ENCODE assay signal across 1 cellular context in the genomic region with DNA sequence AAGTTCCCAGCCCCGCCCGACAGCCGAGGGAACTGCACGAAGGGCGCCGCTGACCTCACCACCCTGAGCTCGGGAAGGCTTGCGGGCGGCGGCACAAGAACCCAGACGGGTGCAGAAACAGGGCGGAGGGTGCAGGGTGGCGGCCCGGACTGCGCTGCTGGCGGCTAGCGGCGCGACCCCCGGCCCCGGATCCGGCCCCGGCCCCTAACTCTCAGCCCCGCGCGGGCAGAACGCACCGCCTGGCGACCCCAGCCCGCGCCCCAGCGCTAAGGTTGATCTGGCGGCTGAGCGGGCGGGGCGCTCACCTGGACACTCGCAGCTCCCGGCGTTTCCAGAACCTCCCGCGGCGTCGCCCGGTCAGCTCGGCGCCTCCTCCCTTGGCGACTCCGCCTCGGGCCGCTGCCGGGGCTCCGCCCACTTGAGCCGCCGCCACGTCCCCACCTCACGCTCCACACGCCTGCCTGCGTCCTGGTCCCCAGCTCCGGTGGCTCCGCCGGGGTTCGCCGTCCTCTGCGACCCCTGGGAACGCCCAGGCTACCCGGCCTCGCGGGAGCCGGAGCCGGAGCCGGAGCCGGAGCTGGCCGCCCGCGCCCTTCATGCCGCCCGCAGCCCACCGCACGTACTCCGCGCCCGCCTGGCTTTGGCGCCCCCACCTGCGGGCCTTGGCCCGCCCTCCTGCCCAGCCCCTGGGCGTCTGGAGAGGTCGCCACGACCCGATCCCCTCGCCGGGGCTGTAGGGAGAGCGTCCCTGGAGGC.
A peak's percentile ranks its signal among the peaks of the same experiment; 100 is the strongest.
TF ChIP-seq lines count a peak whose summit lies in the region.

A gene (minus strand): TSS at position 369 of the 756 bp plus-strand sequence. CDS start 9,227 bp downstream, outside the sequence.

TF ChIP-seq in K562, 482 proteins besides CTCF, POLR2A, EP300 and RAD21 (continued from another document):
- TF ChIP-seq MCM5 (IDR thresholded peaks at IDR 0.05; ENCODE audit: low read depth): no peak
- TF ChIP-seq, protein P1, sequence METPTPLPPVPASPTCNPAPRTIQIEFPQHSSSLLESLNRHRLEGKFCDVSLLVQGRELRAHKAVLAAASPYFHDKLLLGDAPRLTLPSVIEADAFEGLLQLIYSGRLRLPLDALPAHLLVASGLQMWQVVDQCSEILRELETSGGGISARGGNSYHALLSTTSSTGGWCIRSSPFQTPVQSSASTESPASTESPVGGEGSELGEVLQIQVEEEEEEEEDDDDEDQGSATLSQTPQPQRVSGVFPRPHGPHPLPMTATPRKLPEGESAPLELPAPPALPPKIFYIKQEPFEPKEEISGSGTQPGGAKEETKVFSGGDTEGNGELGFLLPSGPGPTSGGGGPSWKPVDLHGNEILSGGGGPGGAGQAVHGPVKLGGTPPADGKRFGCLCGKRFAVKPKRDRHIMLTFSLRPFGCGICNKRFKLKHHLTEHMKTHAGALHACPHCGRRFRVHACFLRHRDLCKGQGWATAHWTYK (CRISPR knock-in tag; IDR thresholded peaks at IDR 0.05): peak; percentile 53; the same call in 1 of the 2 replicates
- TF ChIP-seq NR2C1 (IDR thresholded peaks at IDR 0.05): no peak
- TF ChIP-seq NR2C1 (tag; IDR thresholded peaks at IDR 0.05): no peak
- no peak for TF ChIP-seq CREBBP (IDR thresholded peaks at IDR 0.05; ENCODE audit: low read depth, low read length)
- no peak for TF ChIP-seq SRSF9 (IDR thresholded peaks at IDR 0.05; ENCODE audit: borderline replicate concordance, low read depth, low read length)
- no peak for TF ChIP-seq NCOA4 (IDR thresholded peaks at IDR 0.05; ENCODE audit: partially characterized antibody)
- TF ChIP-seq NFATC3 (IDR thresholded peaks at IDR 0.05): no peak
- no peak for TF ChIP-seq CBFB (CRISPR knock-in tag; IDR thresholded peaks at IDR 0.05)
- TF ChIP-seq HMGN3 (IDR thresholded peaks at IDR 0.05; ENCODE audit: borderline replicate concordance, extremely low read depth, insufficient read length, low read depth, low read length): peak; percentile 55
- TF ChIP-seq PHB (CRISPR knock-in tag; IDR thresholded peaks at IDR 0.05): no peak
- TF ChIP-seq SIRT6 (IDR thresholded peaks at IDR 0.05; ENCODE audit: low read depth, low read length): no peak
- TF ChIP-seq, protein P2, sequence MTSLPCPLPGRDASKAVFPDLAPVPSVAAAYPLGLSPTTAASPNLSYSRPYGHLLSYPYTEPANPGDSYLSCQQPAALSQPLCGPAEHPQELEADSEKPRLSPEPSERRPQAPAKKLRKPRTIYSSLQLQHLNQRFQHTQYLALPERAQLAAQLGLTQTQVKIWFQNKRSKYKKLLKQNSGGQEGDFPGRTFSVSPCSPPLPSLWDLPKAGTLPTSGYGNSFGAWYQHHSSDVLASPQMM (CRISPR knock-in tag; IDR thresholded peaks at IDR 0.05): no peak
- no peak for TF ChIP-seq KAT8 (IDR thresholded peaks at IDR 0.05; ENCODE audit: low read depth)
- TF ChIP-seq MAZ (CRISPR knock-in tag; conservative IDR thresholded peaks at IDR 0.05 in 1 of 2, IDR thresholded peaks at IDR 0.05 in 1 of 2): peak; percentile 43 to 77; a peak in 3 of 4 replicates
- TF ChIP-seq FOXJ2 (tag; IDR thresholded peaks at IDR 0.05): no peak
- peak; percentile 72 for TF ChIP-seq U2AF1 (optimal IDR thresholded peaks at IDR 0.05; ENCODE audit: low read depth, low read length)
